ENCODE assay signal across 14 cellular contexts in genomic region chr10:118373786-118374185, GRCh38. TPM values are rescaled to one million over a fixed set of nuclear protein-coding genes. Genes with fewer than 3 reads are reported as not detected.
DNase-seq lines count a peak whose midpoint lies in the region; ATAC-seq and TF ChIP-seq lines count a peak whose summit lies in the region.
"Had no signal": no experiment of that assay in that cellular context is flagged by ENCODE, and none has a peak within 500 bp of the region (broad histone marks: within the 10 kb centered on the region; RNA-seq: fewer than 3 reads in every experiment).

No MANE protein-coding gene starts in this region.

- TF ChIP-seq POLR2A in vagina (IDR thresholded peaks at IDR 0.05), result no peak

- CTCF ChIA-PET in activated CD4-positive, alpha-beta T cell treated with anti-CD3 and anti-CD28 coated beads for 36 hours (lab: Charles Lee), result no interaction called here

- intact Hi-C loops in vagina (cut with DNase I), result no loop called here
- intact Hi-C loops in activated CD4-positive, alpha-beta T cell treated with anti-CD3 and anti-CD28 coated beads for 36 hours (cut with DNase I, micrococcal nuclease), result no loop called here

- no peaks in the 10 kb centered on the region for H3K9me3 Mint-ChIP-seq in activated CD4-positive, alpha-beta T cell treated with anti-CD3 and anti-CD28 coated beads for 36 hours (ENCODE audit: low read depth)
- H3K9me3 Mint-ChIP-seq: T-cell had no signal

- no peak overlapping the region for H3K4me3 ChIP-seq in astrocyte of the spinal cord (ENCODE audit: low read depth, low read length)
- H3K4me3 ChIP-seq in vagina, result no peak overlapping the region
- H3K4me3 ChIP-seq: cardiac muscle cell, esophagus muscularis mucosa had no signal

- no peak for TF ChIP-seq CTCF in astrocyte of the spinal cord (IDR thresholded peaks at IDR 0.05; ENCODE audit: low read depth, low read length)
- no peak for TF ChIP-seq CTCF in vagina (IDR thresholded peaks at IDR 0.05)

- H3K27ac ChIP-seq in vagina, result no peak overlapping the region
- H3K27ac ChIP-seq: cardiac muscle cell, esophagus muscularis mucosa, neutrophil had no signal

- H3K27ac Mint-ChIP-seq in activated CD4-positive, alpha-beta T cell treated with anti-CD3 and anti-CD28 coated beads for 36 hours, result no peak overlapping the region
- H3K27ac Mint-ChIP-seq: T-cell had no signal

- H3K36me3 ChIP-seq in vagina, result no peaks in the 10 kb centered on the region
- H3K36me3 ChIP-seq: cardiac muscle cell, esophagus muscularis mucosa, neutrophil had no signal

- peak; percentile 57 for DNase-seq in AG08396 (ENCODE audit: low spot score)
- peak; percentile 56 for DNase-seq in HS-5 (ENCODE audit: low read depth)
- DNase-seq in astrocyte of the spinal cord (ENCODE audit: low read depth, low spot score), result peak; percentile 73
- peak; percentile 83 for DNase-seq in kidney glomerular epithelial cell (lab: John Stamatoyannopoulos, UW)
- no peak for DNase-seq in activated effector memory CD4-positive, alpha-beta T cell treated with Interleukin-2 at 50 U/mL for 16 hours
- DNase-seq in vagina (ENCODE audit: extremely low spot score in 2 of 2), result no peak
- DNase-seq in activated CD4-positive, alpha-beta T cell treated with anti-CD3 and anti-CD28 coated beads for 36 hours, result no peak
- DNase-seq: Kasumi-1, NCI-H2107, T-cell had no signal

- no peaks in the 10 kb centered on the region for H3K27me3 ChIP-seq in vagina

- no peaks in the 10 kb centered on the region for H3K36me3 Mint-ChIP-seq in activated CD4-positive, alpha-beta T cell treated with anti-CD3 and anti-CD28 coated beads for 36 hours (ENCODE audit: low read depth)
- H3K36me3 Mint-ChIP-seq: T-cell had no signal

- no peaks in the 10 kb centered on the region for H3K9me3 ChIP-seq in vagina
- H3K9me3 ChIP-seq: esophagus muscularis mucosa, neutrophil had no signal

- H3K4me3 Mint-ChIP-seq in activated CD4-positive, alpha-beta T cell treated with anti-CD3 and anti-CD28 coated beads for 36 hours, result no peak overlapping the region
- H3K4me3 Mint-ChIP-seq: T-cell had no signal

- no peaks in the 10 kb centered on the region for H3K4me1 Mint-ChIP-seq in activated CD4-positive, alpha-beta T cell treated with anti-CD3 and anti-CD28 coated beads for 36 hours
- H3K4me1 Mint-ChIP-seq: T-cell had no signal

- no peak for ATAC-seq in HG03139 (IDR thresholded peaks at IDR 0.05; ENCODE audit: unreplicated experiment)
- ATAC-seq in activated CD4-positive, alpha-beta T cell treated with anti-CD3 and anti-CD28 coated beads for 36 hours, result no peak
- ATAC-seq: T-cell had no signal

- H3K4me1 ChIP-seq in vagina, result no peaks in the 10 kb centered on the region
- H3K4me1 ChIP-seq: esophagus muscularis mucosa had no signal

- peaks cover 35% of the 10 kb centered on the region for H3K27me3 Mint-ChIP-seq in activated CD4-positive, alpha-beta T cell treated with anti-CD3 and anti-CD28 coated beads for 36 hours

- in situ Hi-C loops in astrocyte of the spinal cord (cut with HindIII; ENCODE audit: low sequenced_read_pairs), result no loop called here

- POLR2A ChIA-PET in activated CD4-positive, alpha-beta T cell treated with anti-CD3 and anti-CD28 coated beads for 36 hours (lab: Charles Lee), result no interaction called here

RNA-seq across cellular contexts. Expression of gene FAM204A, which starts 31.7 kb away (rescaled TPM):
- total RNA-seq in vagina, result 23.1 TPM
- total RNA-seq in activated CD4-positive, alpha-beta T cell treated with anti-CD3 and anti-CD28 coated beads for 36 hours, result 10 to 100 TPM; 44.1 to 55.8 TPM

Comparison
In these comparisons a context has a peak if more than half of its experiments do, and no peak if none do; other contexts are left out.
1. DNase-seq: peak in AG08396 (single experiment), HS-5 (single experiment), astrocyte of the spinal cord (single experiment) and kidney glomerular epithelial cell (single experiment); none in activated effector memory CD4-positive, alpha-beta T cell treated with Interleukin-2 at 50 U/mL for 16 hours (single experiment), vagina (0 of 2) and activated CD4-positive, alpha-beta T cell treated with anti-CD3 and anti-CD28 coated beads for 36 hours (single experiment).